In genomic region chr3:17052348-17052747, GRCh38 we compare ENCODE assay signal across 14 cellular contexts.
DNase-seq lines count a peak whose midpoint lies in the region; ATAC-seq and TF ChIP-seq lines count a peak whose summit lies in the region.
"Had no signal": no experiment of that assay in that cellular context is flagged by ENCODE, and none has a peak within 500 bp of the region (broad histone marks: within the 10 kb centered on the region; RNA-seq: fewer than 3 reads in every experiment).

No MANE protein-coding gene starts in this region.

- no peak for TF ChIP-seq CTCF in GM12865 (IDR thresholded peaks at IDR 0.05; ENCODE audit: insufficient read depth, low read depth, low read length, missing control alignments)

- no peak overlapping the region for H3K4me3 ChIP-seq in GM12865 (ENCODE audit: low read depth, low read length)
- H3K4me3 ChIP-seq: SK-N-MC, suprapubic skin had no signal

- DNase-seq in GM12865 (ENCODE audit: low read depth) (peak; percentile 62), NOMO-1 treated with DMSO at 0.1 percent for 48 hours (lab: John Stamatoyannopoulos, UW; ENCODE audit: unreplicated experiment) (peak; percentile 71), COR-L47 (lab: John Stamatoyannopoulos, UW) (no peak)
- DNase-seq in activated CD4-positive, CD25-positive, alpha-beta regulatory T cell (lab: John Stamatoyannopoulos, UW) = no peak
- DNase-seq in stimulated activated CD4-positive, alpha-beta T cell treated with anti-CD3 and anti-CD28 coated beads, Interleukin-1b, Interleukin-23, amount 100 ng/mL, for 48 hours = no peak
- DNase-seq in activated CD4-positive, alpha-beta T cell treated with anti-CD3 and anti-CD28 coated beads, Interleukin-2, amount 50 U/mL, for 48 hours = no peak
- DNase-seq: activated CD4-positive, alpha-beta T cell treated with anti-CD3 and anti-CD28 coated beads for 1 hour; activated gamma-delta T cell treated with Interleukin-2 at 50 U/mL for 16 hours; NCI-H446 treated with DMSO at 0.1 percent for 48 hours; retina had no signal

- peak; percentile 56 for ATAC-seq in GM19438 (IDR thresholded peaks at IDR 0.05; ENCODE audit: low read depth, unreplicated experiment)
- ATAC-seq in HG02973 (IDR thresholded peaks at IDR 0.05; ENCODE audit: unreplicated experiment) = peak; percentile 74

Comparison
In these comparisons a context has a peak if more than half of its experiments do, and no peak if none do; other contexts are left out.
1. DNase-seq: peak in GM12865 (single experiment) and NOMO-1 treated with DMSO at 0.1 percent for 48 hours (single experiment); none in activated CD4-positive, CD25-positive, alpha-beta regulatory T cell (0 of 4), stimulated activated CD4-positive, alpha-beta T cell treated with anti-CD3 and anti-CD28 coated beads, Interleukin-1b, Interleukin-23, amount 100 ng/mL, for 48 hours (single experiment), activated CD4-positive, alpha-beta T cell treated with anti-CD3 and anti-CD28 coated beads, Interleukin-2, amount 50 U/mL, for 48 hours (0 of 2) and COR-L47 (single experiment).